Comparison of ENCODE assay signal across 10 cellular contexts in the genomic region with DNA sequence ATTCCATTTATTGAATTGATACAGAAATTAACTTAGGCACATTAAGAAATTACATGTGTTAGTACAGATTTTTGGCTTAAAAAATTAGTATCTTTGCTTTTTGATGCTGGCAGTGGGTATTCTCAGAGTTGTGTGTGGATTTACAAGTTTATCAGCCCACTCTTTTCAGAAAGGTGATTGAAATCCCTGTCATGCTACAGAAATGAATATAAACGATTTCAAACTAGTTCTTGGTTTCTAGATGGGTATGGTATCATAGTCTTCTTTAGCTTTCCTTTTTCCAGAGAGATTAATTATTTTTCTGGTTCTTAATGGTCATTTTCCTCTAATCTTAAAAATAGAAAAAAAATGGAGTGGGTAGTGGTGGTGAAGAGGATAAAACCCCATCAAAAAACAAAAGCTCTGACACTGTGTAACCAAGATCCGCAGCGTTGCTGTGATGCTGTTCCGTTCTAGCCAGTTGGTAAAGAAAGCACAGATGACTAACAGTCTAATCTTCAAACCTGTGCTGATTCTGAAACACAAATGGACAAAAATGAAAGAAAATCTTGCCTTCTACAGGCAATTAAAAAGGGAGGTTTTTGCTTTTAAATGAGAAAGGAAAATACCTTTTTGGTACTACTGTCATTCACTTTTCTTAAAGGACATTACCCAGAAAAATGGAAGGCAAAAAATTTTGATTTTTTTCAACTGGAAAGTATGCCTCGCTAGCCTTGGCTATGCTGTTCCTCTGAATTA. TPM values are rescaled to one million over a fixed set of nuclear protein-coding genes. Genes with fewer than 3 reads are reported as not detected.
A peak's percentile ranks its signal among the peaks of the same experiment; 100 is the strongest.
DNase-seq lines count a peak whose midpoint lies in the region; ATAC-seq and TF ChIP-seq lines count a peak whose summit lies in the region.
"Had no signal": no experiment of that assay in that cellular context is flagged by ENCODE, and none has a peak within 500 bp of the region (broad histone marks: within the 10 kb centered on the region; RNA-seq: fewer than 3 reads in every experiment).

No MANE protein-coding gene starts in this region.

- no peaks in the 10 kb centered on the region for H3K9me3 ChIP-seq in smooth muscle cell (replicated peaks; ENCODE audit: low read depth)
- H3K9me3 ChIP-seq: uterus had no signal

- no peaks in the 10 kb centered on the region for H3K27me3 ChIP-seq in smooth muscle cell (ENCODE audit: low read depth)
- H3K27me3 ChIP-seq: uterus had no signal

- H3K4me1 Mint-ChIP-seq in activated T-helper 2 cell treated with anti-CD3 and anti-CD28 coated beads, Interferon-gamma antibody, Interleukin-2, Interleukin-4, amounts not matched to agents 10 μg/mL and 5 μg/mL and 100 μg/mL, durations not matched to agents 14 hours and 24 hours and 36 hours (ENCODE audit: low read depth), result peaks cover 19% of the 10 kb centered on the region
- peaks cover 60% of the 10 kb centered on the region for H3K4me1 Mint-ChIP-seq in glutamatergic neuron (ENCODE audit: low read depth, unreplicated experiment)

- no peak overlapping the region for H3K4me3 ChIP-seq in smooth muscle cell
- H3K4me3 ChIP-seq: uterus had no signal

- H3F3A ChIP-seq in smooth muscle cell (ENCODE audit: low read depth), result peaks cover 5% of the 10 kb centered on the region

- ATAC-seq in HG02885 (IDR thresholded peaks at IDR 0.05; ENCODE audit: poor library complexity, unreplicated experiment) (no peak), GM19351 (IDR thresholded peaks at IDR 0.05; ENCODE audit: unreplicated experiment) (no peak)

- H3K27ac Mint-ChIP-seq in activated T-helper 2 cell treated with anti-CD3 and anti-CD28 coated beads, Interferon-gamma antibody, Interleukin-2, Interleukin-4, amounts not matched to agents 10 μg/mL and 5 μg/mL and 100 μg/mL, durations not matched to agents 14 hours and 24 hours and 36 hours, result peak overlapping the region; percentile 76
- peak overlapping the region; percentile 79 for H3K27ac Mint-ChIP-seq in glutamatergic neuron (ENCODE audit: unreplicated experiment)

- H2AFZ ChIP-seq in smooth muscle cell (ENCODE audit: low read depth), result no peak overlapping the region

- peaks cover 49% of the 10 kb centered on the region for H3K4me1 ChIP-seq in smooth muscle cell (ENCODE audit: low read depth)
- H3K4me1 ChIP-seq: uterus had no signal

- H3K36me3 ChIP-seq in smooth muscle cell (ENCODE audit: low read depth), result no peaks in the 10 kb centered on the region
- H3K36me3 ChIP-seq: uterus had no signal

- no peaks in the 10 kb centered on the region for H3K36me3 Mint-ChIP-seq in activated T-helper 2 cell treated with anti-CD3 and anti-CD28 coated beads, Interferon-gamma antibody, Interleukin-2, Interleukin-4, amounts not matched to agents 10 μg/mL and 5 μg/mL and 100 μg/mL, durations not matched to agents 14 hours and 24 hours and 36 hours (ENCODE audit: low read depth)
- no peaks in the 10 kb centered on the region for H3K36me3 Mint-ChIP-seq in glutamatergic neuron (ENCODE audit: unreplicated experiment)

- peaks cover 97% of the 10 kb centered on the region for H3K79me2 ChIP-seq in smooth muscle cell (ENCODE audit: low read depth)

- peak overlapping the region; percentile 34 for H3K9ac ChIP-seq in smooth muscle cell (ENCODE audit: low read depth)

- no peak overlapping the region for H3K4me3 Mint-ChIP-seq in activated T-helper 2 cell treated with anti-CD3 and anti-CD28 coated beads, Interferon-gamma antibody, Interleukin-2, Interleukin-4, amounts not matched to agents 10 μg/mL and 5 μg/mL and 100 μg/mL, durations not matched to agents 14 hours and 24 hours and 36 hours (ENCODE audit: low read depth)
- peak overlapping the region; percentile 88 for H3K4me3 Mint-ChIP-seq in glutamatergic neuron (ENCODE audit: unreplicated experiment)

- peak overlapping the region; percentile 34 for H3K4me2 ChIP-seq in smooth muscle cell

- WGBS in smooth muscle cell (ENCODE audit: low lambda C conversion rate), result 43% methylated on average over 5 of the region's 5 CpGs

- TF ChIP-seq CTCF in glutamatergic neuron (IDR thresholded peaks at IDR 0.05; ENCODE audit: partially characterized antibody, unreplicated experiment), result no peak
- TF ChIP-seq CTCF in smooth muscle cell (IDR thresholded peaks at IDR 0.05; ENCODE audit: borderline replicate concordance, insufficient read depth, poor library complexity, severe bottlenecking), result no peak

- H3K9me3 Mint-ChIP-seq in activated T-helper 2 cell treated with anti-CD3 and anti-CD28 coated beads, Interferon-gamma antibody, Interleukin-2, Interleukin-4, amounts not matched to agents 10 μg/mL and 5 μg/mL and 100 μg/mL, durations not matched to agents 14 hours and 24 hours and 36 hours, result no peaks in the 10 kb centered on the region
- peaks cover 17% of the 10 kb centered on the region for H3K9me3 Mint-ChIP-seq in glutamatergic neuron (ENCODE audit: unreplicated experiment)

- DNase-seq in activated naive CD4-positive, alpha-beta T cell treated with Interleukin-2 at 50 U/mL for 16 hours, result peak; percentile 8
- DNase-seq in activated naive CD4-positive, alpha-beta T cell (lab: John Stamatoyannopoulos, UW), result no peak
- DNase-seq in activated T-helper 2 cell treated with anti-CD3 and anti-CD28 coated beads, Interferon-gamma antibody, Interleukin-2, Interleukin-4, amounts not matched to agents 10 μg/mL and 5 μg/mL and 100 μg/mL, durations not matched to agents 14 hours and 24 hours and 36 hours (ENCODE audit: low spot score), result no peak
- no peak for DNase-seq in glutamatergic neuron
- no peak for DNase-seq in smooth muscle cell (lab: John Stamatoyannopoulos, UW; ENCODE audit: unreplicated experiment)
- DNase-seq in H4 (ENCODE audit: low spot score), result no peak
- DNase-seq: NCI-H226, uterus had no signal

- H3K27me3 Mint-ChIP-seq in activated T-helper 2 cell treated with anti-CD3 and anti-CD28 coated beads, Interferon-gamma antibody, Interleukin-2, Interleukin-4, amounts not matched to agents 10 μg/mL and 5 μg/mL and 100 μg/mL, durations not matched to agents 14 hours and 24 hours and 36 hours (ENCODE audit: low read depth), result peaks cover 15% of the 10 kb centered on the region
- peaks cover 12% of the 10 kb centered on the region for H3K27me3 Mint-ChIP-seq in glutamatergic neuron (ENCODE audit: unreplicated experiment)

- H3K27ac ChIP-seq in smooth muscle cell (ENCODE audit: low read depth), result peak overlapping the region; percentile 80
- H3K27ac ChIP-seq: uterus had no signal

- H4K20me1 ChIP-seq in smooth muscle cell (ENCODE audit: low read depth), result peaks cover 98% of the 10 kb centered on the region

- intact Hi-C loops in activated T-helper 2 cell treated with anti-CD3 and anti-CD28 coated beads, Interferon-gamma antibody, Interleukin-2, Interleukin-4, amounts not matched to agents 10 μg/mL and 5 μg/mL and 100 μg/mL, durations not matched to agents 14 hours and 24 hours and 36 hours (cut with micrococcal nuclease), result loop anchor here (2.0 kb wide), 1 partner anchor 45 kb away; no protein-coding TSS in a partner anchor

RNA-seq across cellular contexts. Expression of a gene that starts 5.2 kb away (rescaled TPM):
- total RNA-seq in activated T-helper 2 cell treated with anti-CD3 and anti-CD28 coated beads, Interferon-gamma antibody, Interleukin-2, Interleukin-4, amounts not matched to agents 10 μg/mL and 5 μg/mL and 100 μg/mL, durations not matched to agents 14 hours and 24 hours and 36 hours, result 0.44 and 0.59 TPM in 2 replicates
- total RNA-seq in glutamatergic neuron (ENCODE audit: unreplicated experiment) (28.9 TPM), smooth muscle cell (0.22 and 0.81 TPM in 2 replicates)
- polyA plus RNA-seq in smooth muscle cell, result 0.76 and 0.95 TPM in 2 replicates
- 1.2 and 3.4 TPM in 2 replicates for total RNA-seq in H4 (2014; rRNA removed; shearing (Covaris generic))
